ENCODE assay signal across 16 cellular contexts in genomic region chr18:55018602-55019001, GRCh38.
A peak's percentile ranks its signal among the peaks of the same experiment; 100 is the strongest.
DNase-seq lines count a peak whose midpoint lies in the region; FAIRE-seq and TF ChIP-seq lines count a peak whose summit lies in the region.
"Had no signal": no experiment of that assay in that cellular context is flagged by ENCODE, and none has a peak within 500 bp of the region (broad histone marks: within the 10 kb centered on the region; RNA-seq: fewer than 3 reads in every experiment).

No MANE protein-coding gene starts in this region.

- peak; percentile 73 for DNase-seq in EH (ENCODE audit: low read depth)
- DNase-seq in RCC 7860 (ENCODE audit: low spot score), result peak; percentile 68
- DNase-seq in epithelial cell of esophagus (ENCODE audit: low read depth), result peak; percentile 42
- DNase-seq in non-pigmented ciliary epithelial cell (ENCODE audit: low read depth), result peak; percentile 55
- DNase-seq in medulla oblongata (ENCODE audit: extremely low spot score), result no peak
- DNase-seq in activated T-cell treated with anti-CD3 and anti-CD28 coated beads for 4 hours, result no peak
- no peak for DNase-seq in HEK293T (ENCODE audit: extremely low spot score)
- no peak for DNase-seq in iPS-NIHi11 (ENCODE audit: low spot score)
- DNase-seq: activated CD4-positive, alpha-beta T cell treated with anti-CD3 and anti-CD28 coated beads, Interleukin-2, amount 50 U/mL, for 4 hours; activated effector memory CD4-positive, alpha-beta T cell treated with anti-CD3 and anti-CD28 coated beads, Interleukin-2, amount 50 U/mL, for 16 hours; CD4-positive, alpha-beta memory T cell; NCI-H345; OCI-M1; stimulated activated CD4-positive, alpha-beta T cell treated with anti-CD3 and anti-CD28 coated beads, Interleukin-4, amount 100 ng/mL, for 4 hours; stimulated activated naive CD4-positive, alpha-beta T cell had no signal

- CTCF ChIA-PET in HEK293T (lab: Yijun Ruan, JAX), result no interaction called here

- peak; percentile 80 for FAIRE-seq in RCC 7860 (lab: Jason Lieb, UNC)
- FAIRE-seq: islet of Langerhans had no signal

- no peak overlapping the region for H3K4me3 ChIP-seq in epithelial cell of esophagus (ENCODE audit: low read length)

- POLR2A ChIA-PET in HEK293T (lab: Yijun Ruan, JAX), result no interaction called here

- no peak for TF ChIP-seq CTCF in epithelial cell of esophagus (IDR thresholded peaks at IDR 0.05; ENCODE audit: insufficient read depth, low read depth, low read length, missing control alignments)

TF ChIP-seq in HEK293T, 16 proteins besides CTCF, POLR2A, EP300 and RAD21:
- TF ChIP-seq ELF4 (IDR thresholded peaks at IDR 0.05) (no peak), NFRKB (IDR thresholded peaks at IDR 0.05) (no peak), PKNOX1 (IDR thresholded peaks at IDR 0.05) (no peak), FOXM1 (IDR thresholded peaks at IDR 0.05; ENCODE audit: borderline replicate concordance) (no peak), FOXK2 (IDR thresholded peaks at IDR 0.05) (no peak), CTBP1 (IDR thresholded peaks at IDR 0.05; ENCODE audit: borderline replicate concordance) (no peak), BHLHE40 (IDR thresholded peaks at IDR 0.05; ENCODE audit: borderline replicate concordance) (no peak), LEF1 (IDR thresholded peaks at IDR 0.05; ENCODE audit: borderline replicate concordance) (no peak), SP1 (IDR thresholded peaks at IDR 0.05) (no peak), L3MBTL2 (conservative IDR thresholded peaks at IDR 0.05) (no peak), ARNT (IDR thresholded peaks at IDR 0.05) (no peak), FOXA1 (IDR thresholded peaks at IDR 0.05) (no peak), HDGF (IDR thresholded peaks at IDR 0.05; ENCODE audit: borderline replicate concordance) (no peak), TARDBP (IDR thresholded peaks at IDR 0.05) (no peak), ZNF384 (IDR thresholded peaks at IDR 0.05) (no peak)

Comparison
In these comparisons a context has a peak if more than half of its experiments do, and no peak if none do; other contexts are left out.
1. DNase-seq: peak in EH (single experiment), RCC 7860 (single experiment), epithelial cell of esophagus (single experiment) and non-pigmented ciliary epithelial cell (single experiment); none in medulla oblongata (single experiment), activated T-cell treated with anti-CD3 and anti-CD28 coated beads for 4 hours (single experiment), HEK293T (single experiment) and iPS-NIHi11 (single experiment).